ENCODE assay signal across 14 cellular contexts in the genomic region with DNA sequence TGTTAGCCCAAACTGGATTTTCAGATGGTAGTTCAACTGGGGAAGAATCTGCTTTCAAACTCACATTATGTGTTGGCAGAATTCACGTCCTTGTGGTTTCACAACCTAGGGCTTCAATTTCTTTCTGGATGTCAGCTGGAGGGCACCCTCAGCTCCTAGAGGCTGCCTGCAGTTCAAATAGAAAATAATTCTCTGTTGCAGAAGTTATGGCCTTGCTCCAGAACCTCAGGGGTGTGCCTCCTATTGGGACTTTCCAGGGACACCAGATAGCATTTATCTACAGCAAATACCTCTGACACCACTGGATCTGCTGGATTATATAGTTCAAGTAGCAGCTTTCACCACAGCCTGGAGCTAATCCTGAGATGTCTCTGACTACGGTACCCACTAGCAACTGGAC.
"Had no signal": no experiment of that assay in that cellular context is flagged by ENCODE, and none has a peak within 500 bp of the region (broad histone marks: within the 10 kb centered on the region; RNA-seq: fewer than 3 reads in every experiment).

No MANE protein-coding gene starts in this region.

- H3K36me3 ChIP-seq: ascending aorta, tibial nerve had no signal

- ATAC-seq: activated T-cell treated with anti-CD3 and anti-CD28 coated beads, Interleukin-2, amount 50 U/mL, for 72 hours; stimulated activated memory B cell treated with anti-CD40 and anti-IgM and Interleukin-4, amounts not matched to agents 10 μg/mL and 1 μg/mL and 100 μg/mL, for 72 hours; T-cell had no signal

- H3K27me3 ChIP-seq: ascending aorta, tibial nerve had no signal

- DNase-seq: activated CD4-positive, alpha-beta memory T cell treated with anti-CD3 and anti-CD28 coated beads, Interleukin-2, amount 10 ng/mL, durations not matched to agents 7 days and 5 days; activated naive CD4-positive, alpha-beta T cell; activated T-cell treated with anti-CD3 and anti-CD28 coated beads, Interleukin-2, amount 50 U/mL, for 72 hours; caudate nucleus; effector CD4-positive, alpha-beta T cell; glutamatergic neuron; T-cell; T1000 had no signal

- H3K9me3 ChIP-seq: ascending aorta, tibial nerve had no signal

- H3K4me3 ChIP-seq: ascending aorta, coronary artery, skin epidermis, tibial nerve had no signal

- H3K27ac ChIP-seq: ascending aorta, coronary artery, skin epidermis, tibial nerve, VCaP had no signal

- H3K4me1 ChIP-seq: ascending aorta had no signal
